Comparison of ENCODE assay signal across 23 cellular contexts in the genomic region with DNA sequence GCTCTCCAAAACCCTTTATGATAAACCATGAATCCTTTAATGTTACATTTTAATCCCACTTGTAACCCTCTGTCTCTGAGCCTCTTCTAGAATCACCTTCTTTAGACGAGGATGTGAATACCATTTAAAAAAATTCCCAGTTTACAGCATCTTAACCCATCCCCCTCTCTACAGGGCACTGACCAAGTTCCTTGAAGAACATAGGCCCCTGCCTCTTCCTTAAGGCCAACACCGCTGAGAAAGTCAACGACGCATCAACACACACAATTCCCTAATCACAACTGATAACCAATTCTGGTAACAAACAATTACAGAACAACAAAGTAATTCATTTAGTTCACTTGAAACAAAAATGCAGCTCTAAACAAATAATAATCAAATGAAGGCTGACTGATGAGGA.
DNase-seq lines count a peak whose midpoint lies in the region; ATAC-seq, FAIRE-seq and TF ChIP-seq lines count a peak whose summit lies in the region.
"Had no signal": no experiment of that assay in that cellular context is flagged by ENCODE, and none has a peak within 500 bp of the region (broad histone marks: within the 10 kb centered on the region; RNA-seq: fewer than 3 reads in every experiment).

No MANE protein-coding gene starts in this region.

- peaks cover 3 to 7% of the 10 kb centered on the region in 2 experiments for H3K36me3 ChIP-seq in mesenchymal stem cell (ENCODE audit: control insufficient read depth in 1 of 2, insufficient read depth in 2 of 2, low read depth in 1 of 2, low read length in 2 of 2)
- H3K36me3 ChIP-seq in small intestine (ENCODE audit: control insufficient read depth in 2 of 2, insufficient read depth in 2 of 2, low read length in 2 of 2) = no peaks in the 10 kb centered on the region
- H3K36me3 ChIP-seq: breast epithelium, Peyer's patch had no signal

- WGBS in mesenchymal stem cell = 90% methylated on average over 4 of the region's 4 CpGs
- 87 to 90% (median 88%) methylated on average over 4 of the region's 4 CpGs for WGBS in small intestine, 3 donors

- no peak for TF ChIP-seq POLR2A in H54 (IDR thresholded peaks at IDR 0.05; ENCODE audit: low read depth, low read length)

- H2AK5ac ChIP-seq in mesenchymal stem cell (ENCODE audit: low read length, severe bottlenecking) = no peak overlapping the region

- no peak overlapping the region for H4K91ac ChIP-seq in mesenchymal stem cell (ENCODE audit: low read length)

- no peak overlapping the region for H2AFZ ChIP-seq in mesenchymal stem cell (ENCODE audit: low read depth, low read length)

- peaks cover 22% of the 10 kb centered on the region for H3K4me1 Mint-ChIP-seq in activated T-helper 17 cell treated with anti-CD3 and anti-CD28 coated beads, Interleukin-2, amount 50 U/mL, for 72 hours
- H3K4me1 Mint-ChIP-seq: activated naive CD4-positive, alpha-beta T cell treated with anti-CD3 and anti-CD28 coated beads, Interleukin-2, amount 10 ng/mL, durations not matched to agents 7 days and 5 days had no signal

- H3K27me3 ChIP-seq in mesenchymal stem cell (ENCODE audit: control insufficient read depth in 1 of 2, insufficient read depth in 1 of 2, low read length in 2 of 2) (no peaks in the 10 kb centered on the region), small intestine (ENCODE audit: control insufficient read depth in 2 of 2, insufficient read depth in 2 of 2, low read length in 2 of 2) (no peaks in the 10 kb centered on the region)
- H3K27me3 ChIP-seq: BE2C, breast epithelium, Peyer's patch had no signal

- H3K36me3 Mint-ChIP-seq in activated T-helper 17 cell treated with anti-CD3 and anti-CD28 coated beads, Interleukin-2, amount 50 U/mL, for 72 hours (ENCODE audit: low read depth) = peaks cover 26% of the 10 kb centered on the region

- no peak overlapping the region for H3K4me3 Mint-ChIP-seq in activated T-helper 17 cell treated with anti-CD3 and anti-CD28 coated beads, Interleukin-2, amount 50 U/mL, for 72 hours
- H3K4me3 Mint-ChIP-seq: activated naive CD4-positive, alpha-beta T cell treated with anti-CD3 and anti-CD28 coated beads, Interleukin-2, amount 10 ng/mL, durations not matched to agents 7 days and 5 days had no signal

- no peak overlapping the region for H3K4ac ChIP-seq in mesenchymal stem cell (ENCODE audit: low read depth in 1 of 2, low read length in 2 of 2)

- peak overlapping the region; percentile 70 for H3K9ac ChIP-seq in mesenchymal stem cell (ENCODE audit: low read length)

- no peak overlapping the region for H3K18ac ChIP-seq in mesenchymal stem cell (ENCODE audit: low read depth in 1 of 2, low read length in 2 of 2)

- FAIRE-seq in H54 (lab: Jason Lieb, UNC) (peak; percentile 78), small intestine (lab: Jason Lieb, UNC) (no peak)

- H3K23ac ChIP-seq in mesenchymal stem cell (ENCODE audit: low read length in 2 of 2) = no peak overlapping the region

- H2BK5ac ChIP-seq in mesenchymal stem cell (ENCODE audit: low read depth, low read length, poor library complexity, severe bottlenecking) = no peak overlapping the region

- H3K9me3 Mint-ChIP-seq in activated T-helper 17 cell treated with anti-CD3 and anti-CD28 coated beads, Interleukin-2, amount 50 U/mL, for 72 hours = no peaks in the 10 kb centered on the region
- H3K9me3 Mint-ChIP-seq: activated naive CD4-positive, alpha-beta T cell treated with anti-CD3 and anti-CD28 coated beads, Interleukin-2, amount 10 ng/mL, durations not matched to agents 7 days and 5 days had no signal

- no peak overlapping the region for H2BK12ac ChIP-seq in mesenchymal stem cell (ENCODE audit: low read length in 2 of 2)

- no peaks in the 10 kb centered on the region for H3K27me3 Mint-ChIP-seq in activated T-helper 17 cell treated with anti-CD3 and anti-CD28 coated beads, Interleukin-2, amount 50 U/mL, for 72 hours
- H3K27me3 Mint-ChIP-seq: activated naive CD4-positive, alpha-beta T cell treated with anti-CD3 and anti-CD28 coated beads, Interleukin-2, amount 10 ng/mL, durations not matched to agents 7 days and 5 days had no signal

- H2BK15ac ChIP-seq in mesenchymal stem cell (ENCODE audit: low read depth, poor library complexity, severe bottlenecking) = no peak overlapping the region

- intact Hi-C loops in sciatic nerve (cut with DNase I) = no loop called here
- intact Hi-C loops in Right ventricle myocardium superior (cut with DNase I) = no loop called here

- peak overlapping the region; percentile 47 for H3K27ac Mint-ChIP-seq in activated T-helper 17 cell treated with anti-CD3 and anti-CD28 coated beads, Interleukin-2, amount 50 U/mL, for 72 hours
- H3K27ac Mint-ChIP-seq: activated naive CD4-positive, alpha-beta T cell treated with anti-CD3 and anti-CD28 coated beads, Interleukin-2, amount 10 ng/mL, durations not matched to agents 7 days and 5 days had no signal

- no peak overlapping the region for H4K8ac ChIP-seq in mesenchymal stem cell (ENCODE audit: low read length)

- peaks cover 2% of the 10 kb centered on the region for H3K79me1 ChIP-seq in mesenchymal stem cell (replicated peaks; ENCODE audit: low read length, poor library complexity, severe bottlenecking)

- ATAC-seq in activated T-helper 17 cell treated with anti-CD3 and anti-CD28 coated beads, Interleukin-2, amount 50 U/mL, for 72 hours (replicated peaks) = no peak
- peak; percentile 33 for ATAC-seq in sciatic nerve
- no peak for ATAC-seq in Right ventricle myocardium superior (ENCODE audit: poor library complexity)
- ATAC-seq: activated CD4-positive, CD25-positive, alpha-beta regulatory T cell treated with anti-CD3 and anti-CD28 coated beads, Interleukin-2, amount 50 U/mL, for 24 hours; left colon had no signal

- H3K4me2 ChIP-seq in mesenchymal stem cell (ENCODE audit: low read length, poor library complexity, severe bottlenecking) = no peak overlapping the region

- no peak overlapping the region for H2BK120ac ChIP-seq in mesenchymal stem cell (ENCODE audit: low read depth, low read length)

- no peak overlapping the region for H3K27ac ChIP-seq in mesenchymal stem cell (ENCODE audit: low read length, poor library complexity, severe bottlenecking)
- H3K27ac ChIP-seq in small intestine (ENCODE audit: low read depth in 1 of 2, low read length in 1 of 2) = no peak overlapping the region
- H3K27ac ChIP-seq: breast epithelium, Peyer's patch had no signal

- no peak overlapping the region for H3K14ac ChIP-seq in mesenchymal stem cell (ENCODE audit: low read length in 2 of 2)

- H3K9me3 ChIP-seq in mesenchymal stem cell (ENCODE audit: control insufficient read depth, low read length) = no peaks in the 10 kb centered on the region
- no peaks in the 10 kb centered on the region for H3K9me3 ChIP-seq in small intestine (ENCODE audit: control insufficient read depth, low read depth)
- H3K9me3 ChIP-seq: BE2C, breast epithelium, Peyer's patch had no signal

- H3K4me1 ChIP-seq in mesenchymal stem cell (ENCODE audit: control insufficient read depth, insufficient read depth, low read depth, low read length) (peaks cover 2% of the 10 kb centered on the region), small intestine (ENCODE audit: control insufficient read depth in 2 of 2, insufficient read depth in 1 of 2, low read depth in 1 of 2, low read length in 1 of 2) (peaks cover 0 to 3% of the 10 kb centered on the region in 2 donors)
- H3K4me1 ChIP-seq: breast epithelium, Peyer's patch had no signal

- H3K4me3 ChIP-seq in mesenchymal stem cell (ENCODE audit: insufficient read depth in 1 of 2, low read depth in 1 of 2, low read length in 2 of 2) (no peak overlapping the region), small intestine (ENCODE audit: low read depth in 1 of 2, low read length in 2 of 2) (no peak overlapping the region)
- H3K4me3 ChIP-seq: breast epithelium, Peyer's patch had no signal

- DNase-seq in H54 (ENCODE audit: insufficient read length, low spot score) (no peak), mesenchymal stem cell (no peak), sciatic nerve (ENCODE audit: low spot score) (no peak), Right ventricle myocardium superior (no peak), HuH-7.5 (ENCODE audit: low spot score) (no peak), small intestine (no peak), dermis blood vessel endothelial cell (no peak)
- DNase-seq: activated CD4-positive, alpha-beta T cell treated with anti-CD3 and anti-CD28 coated beads, Interleukin-2, amount 50 U/mL, for 48 hours; activated naive CD4-positive, alpha-beta T cell treated with anti-CD3 and anti-CD28 coated beads, Interleukin-2, amount 10 ng/mL, durations not matched to agents 7 days and 5 days; BE2C; HCEC 1CT; hypothalamus; left colon; MV-4-11; NCI-H1436; NCI-H226; NCI-H774; Peyer's patch; SHP77 treated with DMSO at 0.1 percent for 48 hours; stimulated activated CD4-positive, alpha-beta T cell treated with anti-CD3 and anti-CD28 coated beads, Interleukin-4, amount 100 ng/mL, for 24 hours had no signal
